Comparison of ENCODE assay signal across 1 cellular context in the genomic region with DNA sequence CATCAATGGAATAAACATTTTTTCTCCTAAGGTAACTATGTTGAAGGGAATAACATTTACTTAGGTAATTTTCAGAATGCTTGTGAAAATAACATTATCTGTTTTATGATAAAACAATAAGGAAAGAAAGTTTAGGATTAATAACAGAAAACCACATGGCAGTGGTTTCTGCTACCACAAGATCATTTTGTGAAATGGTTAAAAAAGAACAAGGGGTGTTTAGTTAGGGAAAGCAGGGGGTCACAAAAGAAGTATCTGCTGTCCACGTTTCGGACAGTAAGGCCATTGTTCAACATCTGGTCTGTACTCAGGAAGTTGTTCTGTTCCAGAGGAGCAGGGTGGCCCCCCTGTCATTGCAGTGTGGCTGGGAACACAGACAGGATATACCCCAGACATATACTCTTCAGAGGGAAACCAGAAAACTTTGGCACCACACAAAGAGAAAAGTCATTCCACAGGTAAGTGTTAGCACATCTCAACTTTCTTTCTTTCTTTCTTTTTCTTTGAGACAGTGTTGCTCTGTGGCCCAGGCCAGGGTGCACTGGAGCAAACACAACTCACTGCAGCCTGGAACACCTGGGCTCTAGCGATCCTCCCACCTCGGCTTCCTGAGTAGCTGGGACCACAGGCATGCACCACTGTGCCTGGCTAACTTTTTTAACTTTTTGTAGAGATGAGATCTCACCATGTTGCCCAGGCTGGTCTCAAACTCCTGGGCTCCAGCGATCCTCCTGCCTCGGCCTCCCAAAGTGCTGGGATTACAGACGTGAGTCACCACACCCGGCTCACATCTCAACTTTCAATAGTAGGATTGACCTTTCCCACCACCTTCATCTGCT.
TF ChIP-seq lines count a peak whose summit lies in the region.

No MANE protein-coding gene starts in this region.

TF ChIP-seq in HepG2, 621 proteins besides CTCF, POLR2A, EP300 and RAD21 (continued from another document and continues in another):
- TF ChIP-seq ISL2 (CRISPR knock-in tag; IDR thresholded peaks at IDR 0.05) (peak; percentile 75), ZNF616 (CRISPR knock-in tag; IDR thresholded peaks at IDR 0.05; ENCODE audit: low read depth) (no peak), ZHX2 (IDR thresholded peaks at IDR 0.05; ENCODE audit: low read depth) (no peak), ZHX2 (CRISPR knock-in tag; IDR thresholded peaks at IDR 0.05; ENCODE audit: borderline replicate concordance) (no peak), THRA (CRISPR knock-in tag; IDR thresholded peaks at IDR 0.05; ENCODE audit: borderline replicate concordance) (no peak), SCMH1 (CRISPR knock-in tag; IDR thresholded peaks at IDR 0.05; ENCODE audit: borderline replicate concordance) (no peak), RFX3 (CRISPR knock-in tag; IDR thresholded peaks at IDR 0.05) (no peak), NR1H2 (CRISPR knock-in tag; IDR thresholded peaks at IDR 0.05; ENCODE audit: borderline replicate concordance, low read depth) (no peak), ZNF430 (CRISPR knock-in tag; IDR thresholded peaks at IDR 0.05) (0 out of 2 replicates have a peak, but pooled peaks have one; percentile 28), RXRB (CRISPR knock-in tag; IDR thresholded peaks at IDR 0.05; ENCODE audit: borderline replicate concordance) (peak; percentile 75), TRAFD1 (CRISPR knock-in tag; IDR thresholded peaks at IDR 0.05; ENCODE audit: borderline replicate concordance) (no peak), ZNF737 (CRISPR knock-in tag; IDR thresholded peaks at IDR 0.05; ENCODE audit: borderline replicate concordance) (no peak), MAFG (CRISPR knock-in tag; IDR thresholded peaks at IDR 0.05) (no peak), RCOR2 (CRISPR knock-in tag; IDR thresholded peaks at IDR 0.05) (peak; percentile 40; the same call in 1 of the 2 replicates), SRF (IDR thresholded peaks at IDR 0.05; ENCODE audit: low read depth, low read length) (no peak), JUN (CRISPR knock-in tag; IDR thresholded peaks at IDR 0.05) (no peak), SAP130 (CRISPR knock-in tag; IDR thresholded peaks at IDR 0.05; ENCODE audit: low read depth) (peak; percentile 84), ZNF274 (CRISPR knock-in tag; IDR thresholded peaks at IDR 0.05) (no peak), BRF2 (CRISPR knock-in tag; IDR thresholded peaks at IDR 0.05) (no peak), ZHX1 (CRISPR knock-in tag; IDR thresholded peaks at IDR 0.05; ENCODE audit: low read depth) (no peak), ZMAT3 (CRISPR knock-in tag; conservative IDR thresholded peaks at IDR 0.05) (0 out of 2 replicates have a peak, but pooled peaks have one; percentile 38), ATM (IDR thresholded peaks at IDR 0.05; ENCODE audit: borderline replicate concordance) (no peak), TEAD3 (CRISPR knock-in tag; optimal IDR thresholded peaks at IDR 0.05; ENCODE audit: borderline replicate concordance) (peak; percentile 73), TSC22D2 (CRISPR knock-in tag; IDR thresholded peaks at IDR 0.05; ENCODE audit: borderline replicate concordance) (no peak), POLR2AphosphoS2 (IDR thresholded peaks at IDR 0.05; ENCODE audit: low read depth, low read length) (no peak), MED1 (CRISPR knock-in tag; IDR thresholded peaks at IDR 0.05) (peak; percentile 70), ZNF589 (CRISPR knock-in tag; conservative IDR thresholded peaks at IDR 0.05) (no peak), ELF3 (CRISPR knock-in tag; IDR thresholded peaks at IDR 0.05) (peak; percentile 72; the same call in 1 of the 2 replicates), ZNF468 (CRISPR knock-in tag; IDR thresholded peaks at IDR 0.05) (no peak), NKX3-1 (CRISPR knock-in tag; IDR thresholded peaks at IDR 0.05) (no peak), ZBTB7B (CRISPR knock-in tag; IDR thresholded peaks at IDR 0.05) (peak; percentile 80), ZBTB7A (CRISPR knock-in tag; IDR thresholded peaks at IDR 0.05) (peak; percentile 44; the same call in 1 of the 2 replicates), HBP1 (CRISPR knock-in tag; IDR thresholded peaks at IDR 0.05; ENCODE audit: low read depth) (no peak), PPARG (CRISPR knock-in tag; conservative IDR thresholded peaks at IDR 0.05) (no peak; the same call in 1 of the 2 replicates), HOXA9 (CRISPR knock-in tag; IDR thresholded peaks at IDR 0.05; ENCODE audit: borderline replicate concordance) (no peak), ZNF567 (CRISPR knock-in tag; IDR thresholded peaks at IDR 0.05; ENCODE audit: borderline replicate concordance) (no peak), TFDP1 (CRISPR knock-in tag; IDR thresholded peaks at IDR 0.05; ENCODE audit: borderline replicate concordance) (no peak), MTA1 (CRISPR knock-in tag; IDR thresholded peaks at IDR 0.05; ENCODE audit: borderline replicate concordance) (no peak), TCF7L2 (IDR thresholded peaks at IDR 0.05; ENCODE audit: low read depth, low read length) (no peak), SRY (CRISPR knock-in tag; IDR thresholded peaks at IDR 0.05) (no peak), ONECUT2 (CRISPR knock-in tag; IDR thresholded peaks at IDR 0.05) (no peak), JUND (CRISPR knock-in tag; IDR thresholded peaks at IDR 0.05) (no peak)
- TF ChIP-seq, protein P1, sequence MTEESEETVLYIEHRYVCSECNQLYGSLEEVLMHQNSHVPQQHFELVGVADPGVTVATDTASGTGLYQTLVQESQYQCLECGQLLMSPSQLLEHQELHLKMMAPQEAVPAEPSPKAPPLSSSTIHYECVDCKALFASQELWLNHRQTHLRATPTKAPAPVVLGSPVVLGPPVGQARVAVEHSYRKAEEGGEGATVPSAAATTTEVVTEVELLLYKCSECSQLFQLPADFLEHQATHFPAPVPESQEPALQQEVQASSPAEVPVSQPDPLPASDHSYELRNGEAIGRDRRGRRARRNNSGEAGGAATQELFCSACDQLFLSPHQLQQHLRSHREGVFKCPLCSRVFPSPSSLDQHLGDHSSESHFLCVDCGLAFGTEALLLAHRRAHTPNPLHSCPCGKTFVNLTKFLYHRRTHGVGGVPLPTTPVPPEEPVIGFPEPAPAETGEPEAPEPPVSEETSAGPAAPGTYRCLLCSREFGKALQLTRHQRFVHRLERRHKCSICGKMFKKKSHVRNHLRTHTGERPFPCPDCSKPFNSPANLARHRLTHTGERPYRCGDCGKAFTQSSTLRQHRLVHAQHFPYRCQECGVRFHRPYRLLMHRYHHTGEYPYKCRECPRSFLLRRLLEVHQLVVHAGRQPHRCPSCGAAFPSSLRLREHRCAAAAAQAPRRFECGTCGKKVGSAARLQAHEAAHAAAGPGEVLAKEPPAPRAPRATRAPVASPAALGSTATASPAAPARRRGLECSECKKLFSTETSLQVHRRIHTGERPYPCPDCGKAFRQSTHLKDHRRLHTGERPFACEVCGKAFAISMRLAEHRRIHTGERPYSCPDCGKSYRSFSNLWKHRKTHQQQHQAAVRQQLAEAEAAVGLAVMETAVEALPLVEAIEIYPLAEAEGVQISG (CRISPR knock-in tag; IDR thresholded peaks at IDR 0.05), result peak; percentile 40; the same call in 1 of the 2 replicates
